ENCODE assay signal across 1 cellular context in the genomic region with DNA sequence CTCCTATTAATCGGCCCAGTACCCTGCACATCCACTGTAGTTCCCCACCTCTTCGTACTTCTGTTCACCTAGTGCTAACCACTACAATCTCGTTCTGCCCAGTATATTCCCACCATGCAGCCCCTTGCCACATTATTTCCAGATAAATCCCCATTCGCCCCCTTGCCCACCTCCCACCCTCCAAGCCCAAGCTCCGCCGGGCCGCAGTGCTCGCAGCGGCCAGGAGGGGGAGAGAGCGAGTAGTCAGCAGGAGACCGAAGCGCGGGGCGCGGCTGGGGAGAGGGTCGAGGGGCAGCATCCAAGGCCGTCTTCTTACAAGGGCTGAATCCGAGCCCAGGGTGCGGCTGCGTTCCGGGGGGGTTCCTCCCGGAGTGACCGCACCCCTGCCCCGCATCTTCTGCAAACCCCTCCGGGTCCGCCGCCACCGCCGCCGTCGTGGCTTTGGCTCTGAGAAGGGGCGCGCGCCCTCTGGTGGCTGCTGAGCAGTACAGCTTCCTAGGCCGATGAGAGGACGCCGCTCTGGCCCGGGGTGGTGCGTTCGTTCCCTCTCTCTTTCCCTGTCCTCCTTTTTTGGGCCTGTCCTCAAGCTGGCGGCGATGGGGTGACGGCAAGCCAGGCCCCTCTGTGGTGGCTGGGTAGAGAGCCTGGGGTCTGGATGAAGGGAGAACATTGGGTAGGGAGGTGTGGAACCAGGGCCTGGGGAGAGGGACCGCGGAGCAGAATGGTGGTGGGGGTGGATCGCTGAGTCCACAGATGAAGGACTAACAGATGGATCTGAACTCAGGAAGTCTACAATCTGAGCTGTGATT.
TF ChIP-seq lines count a peak whose summit lies in the region.

No MANE protein-coding gene starts in this region.

TF ChIP-seq in K562, 482 proteins besides CTCF, POLR2A, EP300 and RAD21 (continued from another document and continues in another):
- TF ChIP-seq, protein P1, sequence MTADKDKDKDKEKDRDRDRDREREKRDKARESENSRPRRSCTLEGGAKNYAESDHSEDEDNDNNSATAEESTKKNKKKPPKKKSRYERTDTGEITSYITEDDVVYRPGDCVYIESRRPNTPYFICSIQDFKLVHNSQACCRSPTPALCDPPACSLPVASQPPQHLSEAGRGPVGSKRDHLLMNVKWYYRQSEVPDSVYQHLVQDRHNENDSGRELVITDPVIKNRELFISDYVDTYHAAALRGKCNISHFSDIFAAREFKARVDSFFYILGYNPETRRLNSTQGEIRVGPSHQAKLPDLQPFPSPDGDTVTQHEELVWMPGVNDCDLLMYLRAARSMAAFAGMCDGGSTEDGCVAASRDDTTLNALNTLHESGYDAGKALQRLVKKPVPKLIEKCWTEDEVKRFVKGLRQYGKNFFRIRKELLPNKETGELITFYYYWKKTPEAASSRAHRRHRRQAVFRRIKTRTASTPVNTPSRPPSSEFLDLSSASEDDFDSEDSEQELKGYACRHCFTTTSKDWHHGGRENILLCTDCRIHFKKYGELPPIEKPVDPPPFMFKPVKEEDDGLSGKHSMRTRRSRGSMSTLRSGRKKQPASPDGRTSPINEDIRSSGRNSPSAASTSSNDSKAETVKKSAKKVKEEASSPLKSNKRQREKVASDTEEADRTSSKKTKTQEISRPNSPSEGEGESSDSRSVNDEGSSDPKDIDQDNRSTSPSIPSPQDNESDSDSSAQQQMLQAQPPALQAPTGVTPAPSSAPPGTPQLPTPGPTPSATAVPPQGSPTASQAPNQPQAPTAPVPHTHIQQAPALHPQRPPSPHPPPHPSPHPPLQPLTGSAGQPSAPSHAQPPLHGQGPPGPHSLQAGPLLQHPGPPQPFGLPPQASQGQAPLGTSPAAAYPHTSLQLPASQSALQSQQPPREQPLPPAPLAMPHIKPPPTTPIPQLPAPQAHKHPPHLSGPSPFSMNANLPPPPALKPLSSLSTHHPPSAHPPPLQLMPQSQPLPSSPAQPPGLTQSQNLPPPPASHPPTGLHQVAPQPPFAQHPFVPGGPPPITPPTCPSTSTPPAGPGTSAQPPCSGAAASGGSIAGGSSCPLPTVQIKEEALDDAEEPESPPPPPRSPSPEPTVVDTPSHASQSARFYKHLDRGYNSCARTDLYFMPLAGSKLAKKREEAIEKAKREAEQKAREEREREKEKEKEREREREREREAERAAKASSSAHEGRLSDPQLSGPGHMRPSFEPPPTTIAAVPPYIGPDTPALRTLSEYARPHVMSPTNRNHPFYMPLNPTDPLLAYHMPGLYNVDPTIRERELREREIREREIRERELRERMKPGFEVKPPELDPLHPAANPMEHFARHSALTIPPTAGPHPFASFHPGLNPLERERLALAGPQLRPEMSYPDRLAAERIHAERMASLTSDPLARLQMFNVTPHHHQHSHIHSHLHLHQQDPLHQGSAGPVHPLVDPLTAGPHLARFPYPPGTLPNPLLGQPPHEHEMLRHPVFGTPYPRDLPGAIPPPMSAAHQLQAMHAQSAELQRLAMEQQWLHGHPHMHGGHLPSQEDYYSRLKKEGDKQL (CRISPR knock-in tag; IDR thresholded peaks at IDR 0.05; ENCODE audit: borderline replicate concordance) = no peak
- TF ChIP-seq, protein P2, sequence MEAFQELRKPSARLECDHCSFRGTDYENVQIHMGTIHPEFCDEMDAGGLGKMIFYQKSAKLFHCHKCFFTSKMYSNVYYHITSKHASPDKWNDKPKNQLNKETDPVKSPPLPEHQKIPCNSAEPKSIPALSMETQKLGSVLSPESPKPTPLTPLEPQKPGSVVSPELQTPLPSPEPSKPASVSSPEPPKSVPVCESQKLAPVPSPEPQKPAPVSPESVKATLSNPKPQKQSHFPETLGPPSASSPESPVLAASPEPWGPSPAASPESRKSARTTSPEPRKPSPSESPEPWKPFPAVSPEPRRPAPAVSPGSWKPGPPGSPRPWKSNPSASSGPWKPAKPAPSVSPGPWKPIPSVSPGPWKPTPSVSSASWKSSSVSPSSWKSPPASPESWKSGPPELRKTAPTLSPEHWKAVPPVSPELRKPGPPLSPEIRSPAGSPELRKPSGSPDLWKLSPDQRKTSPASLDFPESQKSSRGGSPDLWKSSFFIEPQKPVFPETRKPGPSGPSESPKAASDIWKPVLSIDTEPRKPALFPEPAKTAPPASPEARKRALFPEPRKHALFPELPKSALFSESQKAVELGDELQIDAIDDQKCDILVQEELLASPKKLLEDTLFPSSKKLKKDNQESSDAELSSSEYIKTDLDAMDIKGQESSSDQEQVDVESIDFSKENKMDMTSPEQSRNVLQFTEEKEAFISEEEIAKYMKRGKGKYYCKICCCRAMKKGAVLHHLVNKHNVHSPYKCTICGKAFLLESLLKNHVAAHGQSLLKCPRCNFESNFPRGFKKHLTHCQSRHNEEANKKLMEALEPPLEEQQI (IDR thresholded peaks at IDR 0.05) = no peak
- TF ChIP-seq ZFX (CRISPR knock-in tag; IDR thresholded peaks at IDR 0.05) = no peak; the same call in 1 of the 2 replicates
- TF ChIP-seq, protein P3, sequence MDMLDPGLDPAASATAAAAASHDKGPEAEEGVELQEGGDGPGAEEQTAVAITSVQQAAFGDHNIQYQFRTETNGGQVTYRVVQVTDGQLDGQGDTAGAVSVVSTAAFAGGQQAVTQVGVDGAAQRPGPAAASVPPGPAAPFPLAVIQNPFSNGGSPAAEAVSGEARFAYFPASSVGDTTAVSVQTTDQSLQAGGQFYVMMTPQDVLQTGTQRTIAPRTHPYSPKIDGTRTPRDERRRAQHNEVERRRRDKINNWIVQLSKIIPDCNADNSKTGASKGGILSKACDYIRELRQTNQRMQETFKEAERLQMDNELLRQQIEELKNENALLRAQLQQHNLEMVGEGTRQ (CRISPR knock-in tag; IDR thresholded peaks at IDR 0.05) = no peak
- TF ChIP-seq, protein P4, sequence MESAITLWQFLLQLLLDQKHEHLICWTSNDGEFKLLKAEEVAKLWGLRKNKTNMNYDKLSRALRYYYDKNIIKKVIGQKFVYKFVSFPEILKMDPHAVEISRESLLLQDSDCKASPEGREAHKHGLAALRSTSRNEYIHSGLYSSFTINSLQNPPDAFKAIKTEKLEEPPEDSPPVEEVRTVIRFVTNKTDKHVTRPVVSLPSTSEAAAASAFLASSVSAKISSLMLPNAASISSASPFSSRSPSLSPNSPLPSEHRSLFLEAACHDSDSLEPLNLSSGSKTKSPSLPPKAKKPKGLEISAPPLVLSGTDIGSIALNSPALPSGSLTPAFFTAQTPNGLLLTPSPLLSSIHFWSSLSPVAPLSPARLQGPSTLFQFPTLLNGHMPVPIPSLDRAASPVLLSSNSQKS (CRISPR knock-in tag; IDR thresholded peaks at IDR 0.05) = no peak
- no peak for TF ChIP-seq NFIX (CRISPR knock-in tag; IDR thresholded peaks at IDR 0.05; ENCODE audit: low read depth)
- TF ChIP-seq, protein P5, sequence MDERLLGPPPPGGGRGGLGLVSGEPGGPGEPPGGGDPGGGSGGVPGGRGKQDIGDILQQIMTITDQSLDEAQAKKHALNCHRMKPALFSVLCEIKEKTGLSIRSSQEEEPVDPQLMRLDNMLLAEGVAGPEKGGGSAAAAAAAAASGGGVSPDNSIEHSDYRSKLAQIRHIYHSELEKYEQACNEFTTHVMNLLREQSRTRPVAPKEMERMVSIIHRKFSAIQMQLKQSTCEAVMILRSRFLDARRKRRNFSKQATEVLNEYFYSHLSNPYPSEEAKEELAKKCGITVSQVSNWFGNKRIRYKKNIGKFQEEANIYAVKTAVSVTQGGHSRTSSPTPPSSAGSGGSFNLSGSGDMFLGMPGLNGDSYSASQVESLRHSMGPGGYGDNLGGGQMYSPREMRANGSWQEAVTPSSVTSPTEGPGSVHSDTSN (CRISPR knock-in tag; IDR thresholded peaks at IDR 0.05; ENCODE audit: low read depth) = no peak
- TF ChIP-seq, protein P5 (tag; conservative IDR thresholded peaks at IDR 0.05; ENCODE audit: low read depth) = no peak
- TF ChIP-seq, protein P6, sequence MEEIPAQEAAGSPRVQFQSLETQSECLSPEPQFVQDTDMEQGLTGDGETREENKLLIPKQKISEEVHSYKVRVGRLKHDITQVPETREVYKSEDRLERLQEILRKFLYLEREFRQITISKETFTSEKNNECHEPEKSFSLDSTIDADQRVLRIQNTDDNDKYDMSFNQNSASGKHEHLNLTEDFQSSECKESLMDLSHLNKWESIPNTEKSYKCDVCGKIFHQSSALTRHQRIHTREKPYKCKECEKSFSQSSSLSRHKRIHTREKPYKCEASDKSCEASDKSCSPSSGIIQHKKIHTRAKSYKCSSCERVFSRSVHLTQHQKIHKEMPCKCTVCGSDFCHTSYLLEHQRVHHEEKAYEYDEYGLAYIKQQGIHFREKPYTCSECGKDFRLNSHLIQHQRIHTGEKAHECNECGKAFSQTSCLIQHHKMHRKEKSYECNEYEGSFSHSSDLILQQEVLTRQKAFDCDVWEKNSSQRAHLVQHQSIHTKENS (CRISPR knock-in tag; IDR thresholded peaks at IDR 0.05) = no peak
- no peak for TF ChIP-seq SRSF7 (optimal IDR thresholded peaks at IDR 0.05; ENCODE audit: low read depth, low read length)
- TF ChIP-seq XRCC5 (IDR thresholded peaks at IDR 0.05; ENCODE audit: low read depth, low read length) = peak; percentile 82; the same call in 1 of the 2 replicates
- TF ChIP-seq KDM5B (IDR thresholded peaks at IDR 0.05; ENCODE audit: insufficient replicate concordance, low read depth, low read length) = no peak
- peak; percentile 17; the same call in 1 of the 2 replicates for TF ChIP-seq JUND (IDR thresholded peaks at IDR 0.05; ENCODE audit: borderline replicate concordance, low read depth, low read length)
- TF ChIP-seq JUND (tag; IDR thresholded peaks at IDR 0.05; ENCODE audit: borderline replicate concordance, low read depth, low read length) = no peak
- no peak for TF ChIP-seq SRSF1 (IDR thresholded peaks at IDR 0.05; ENCODE audit: low read depth, low read length)
- peak; percentile 97 for TF ChIP-seq BRD9 (IDR thresholded peaks at IDR 0.05; ENCODE audit: low read depth, partially characterized antibody)
- TF ChIP-seq MECOM (CRISPR knock-in tag; IDR thresholded peaks at IDR 0.05) = no peak
- TF ChIP-seq ETV1 (tag; conservative IDR thresholded peaks at IDR 0.05; ENCODE audit: low read depth) = no peak
- no peak for TF ChIP-seq RBM25 (IDR thresholded peaks at IDR 0.05; ENCODE audit: low read depth, low read length, severe bottlenecking)
- TF ChIP-seq, protein P7, sequence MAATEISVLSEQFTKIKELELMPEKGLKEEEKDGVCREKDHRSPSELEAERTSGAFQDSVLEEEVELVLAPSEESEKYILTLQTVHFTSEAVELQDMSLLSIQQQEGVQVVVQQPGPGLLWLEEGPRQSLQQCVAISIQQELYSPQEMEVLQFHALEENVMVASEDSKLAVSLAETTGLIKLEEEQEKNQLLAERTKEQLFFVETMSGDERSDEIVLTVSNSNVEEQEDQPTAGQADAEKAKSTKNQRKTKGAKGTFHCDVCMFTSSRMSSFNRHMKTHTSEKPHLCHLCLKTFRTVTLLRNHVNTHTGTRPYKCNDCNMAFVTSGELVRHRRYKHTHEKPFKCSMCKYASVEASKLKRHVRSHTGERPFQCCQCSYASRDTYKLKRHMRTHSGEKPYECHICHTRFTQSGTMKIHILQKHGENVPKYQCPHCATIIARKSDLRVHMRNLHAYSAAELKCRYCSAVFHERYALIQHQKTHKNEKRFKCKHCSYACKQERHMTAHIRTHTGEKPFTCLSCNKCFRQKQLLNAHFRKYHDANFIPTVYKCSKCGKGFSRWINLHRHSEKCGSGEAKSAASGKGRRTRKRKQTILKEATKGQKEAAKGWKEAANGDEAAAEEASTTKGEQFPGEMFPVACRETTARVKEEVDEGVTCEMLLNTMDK (IDR thresholded peaks at IDR 0.05; ENCODE audit: borderline replicate concordance, insufficient read depth, low read depth, low read length, poor library complexity, severe bottlenecking) = peak; percentile 43
- TF ChIP-seq ZFPM2 (CRISPR knock-in tag; IDR thresholded peaks at IDR 0.05) = no peak
- no peak for TF ChIP-seq ZFP36 (IDR thresholded peaks at IDR 0.05; ENCODE audit: low read depth, low read length, partially characterized antibody)
- no peak for TF ChIP-seq ZBTB8A (IDR thresholded peaks at IDR 0.05; ENCODE audit: partially characterized antibody)
- TF ChIP-seq ARID2 (IDR thresholded peaks at IDR 0.05) = peak; percentile 95
- no peak for TF ChIP-seq TCF3 (CRISPR knock-in tag; IDR thresholded peaks at IDR 0.05)
- no peak for TF ChIP-seq ZC3H11A (IDR thresholded peaks at IDR 0.05; ENCODE audit: low read depth, low read length)
- no peak for TF ChIP-seq ILK (tag; IDR thresholded peaks at IDR 0.05; ENCODE audit: borderline replicate concordance, low read depth)
- TF ChIP-seq ZNF507 (tag; conservative IDR thresholded peaks at IDR 0.05) = no peak
- TF ChIP-seq, protein P8, sequence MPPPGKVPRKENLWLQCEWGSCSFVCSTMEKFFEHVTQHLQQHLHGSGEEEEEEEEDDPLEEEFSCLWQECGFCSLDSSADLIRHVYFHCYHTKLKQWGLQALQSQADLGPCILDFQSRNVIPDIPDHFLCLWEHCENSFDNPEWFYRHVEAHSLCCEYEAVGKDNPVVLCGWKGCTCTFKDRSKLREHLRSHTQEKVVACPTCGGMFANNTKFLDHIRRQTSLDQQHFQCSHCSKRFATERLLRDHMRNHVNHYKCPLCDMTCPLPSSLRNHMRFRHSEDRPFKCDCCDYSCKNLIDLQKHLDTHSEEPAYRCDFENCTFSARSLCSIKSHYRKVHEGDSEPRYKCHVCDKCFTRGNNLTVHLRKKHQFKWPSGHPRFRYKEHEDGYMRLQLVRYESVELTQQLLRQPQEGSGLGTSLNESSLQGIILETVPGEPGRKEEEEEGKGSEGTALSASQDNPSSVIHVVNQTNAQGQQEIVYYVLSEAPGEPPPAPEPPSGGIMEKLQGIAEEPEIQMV (tag; conservative IDR thresholded peaks at IDR 0.05; ENCODE audit: low read depth) = peak; percentile 63; the same call in 1 of the 2 replicates
- peak; percentile 62; the same call in 1 of the 2 replicates for TF ChIP-seq ZNF24 (IDR thresholded peaks at IDR 0.05)
- TF ChIP-seq ZNF766 (CRISPR knock-in tag; conservative IDR thresholded peaks at IDR 0.05) = no peak
- peak; percentile 86 for TF ChIP-seq FOXP1 (CRISPR knock-in tag; IDR thresholded peaks at IDR 0.05)
- no peak for TF ChIP-seq MYBL2 (IDR thresholded peaks at IDR 0.05; ENCODE audit: low read depth)
- no peak for TF ChIP-seq MYBL2 (CRISPR knock-in tag; IDR thresholded peaks at IDR 0.05; ENCODE audit: borderline replicate concordance)
- TF ChIP-seq NCOR1 (IDR thresholded peaks at IDR 0.05) = no peak
- TF ChIP-seq, protein P9, sequence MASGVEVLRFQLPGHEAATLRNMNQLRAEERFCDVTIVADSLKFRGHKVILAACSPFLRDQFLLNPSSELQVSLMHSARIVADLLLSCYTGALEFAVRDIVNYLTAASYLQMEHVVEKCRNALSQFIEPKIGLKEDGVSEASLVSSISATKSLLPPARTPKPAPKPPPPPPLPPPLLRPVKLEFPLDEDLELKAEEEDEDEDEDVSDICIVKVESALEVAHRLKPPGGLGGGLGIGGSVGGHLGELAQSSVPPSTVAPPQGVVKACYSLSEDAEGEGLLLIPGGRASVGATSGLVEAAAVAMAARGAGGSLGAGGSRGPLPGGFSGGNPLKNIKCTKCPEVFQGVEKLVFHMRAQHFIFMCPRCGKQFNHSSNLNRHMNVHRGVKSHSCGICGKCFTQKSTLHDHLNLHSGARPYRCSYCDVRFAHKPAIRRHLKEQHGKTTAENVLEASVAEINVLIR (CRISPR knock-in tag; IDR thresholded peaks at IDR 0.05) = no peak
- TF ChIP-seq YBX1 (IDR thresholded peaks at IDR 0.05) = no peak
- no peak for TF ChIP-seq NR2C2 (CRISPR knock-in tag; IDR thresholded peaks at IDR 0.05)
- no peak for TF ChIP-seq NR2C2 (tag; IDR thresholded peaks at IDR 0.05)
- TF ChIP-seq NFE2L1 (tag; IDR thresholded peaks at IDR 0.05; ENCODE audit: borderline replicate concordance, low read depth) = no peak
